ENCODE assay signal across 23 cellular contexts in the genomic region with DNA sequence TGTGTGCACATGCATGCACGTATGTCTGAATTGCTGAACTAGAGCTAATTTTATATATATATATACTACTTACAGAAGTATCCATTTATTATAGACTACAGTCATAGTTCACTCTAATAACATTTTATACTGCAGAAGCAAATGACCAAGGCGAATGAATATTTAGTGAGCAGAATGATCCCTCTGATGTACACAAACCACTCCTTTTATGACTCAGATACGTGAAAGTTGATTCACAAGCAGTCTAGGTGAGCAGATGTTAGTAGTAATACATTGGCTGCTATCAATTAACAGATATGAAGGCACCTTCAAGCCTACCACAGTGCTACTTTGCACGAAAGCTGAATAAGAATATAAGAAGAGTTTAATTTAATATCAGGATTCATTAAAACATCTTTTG. TPM values are rescaled to one million over a fixed set of nuclear protein-coding genes. Genes with fewer than 3 reads are reported as not detected.
DNase-seq lines count a peak whose midpoint lies in the region; ATAC-seq, FAIRE-seq and TF ChIP-seq lines count a peak whose summit lies in the region.
"Had no signal": no experiment of that assay in that cellular context is flagged by ENCODE, and none has a peak within 500 bp of the region (broad histone marks: within the 10 kb centered on the region; RNA-seq: fewer than 3 reads in every experiment).

No MANE protein-coding gene starts in this region.

- H3K4me3 ChIP-seq in adipocyte (ENCODE audit: low read length), result no peak overlapping the region
- peak overlapping the region in 1 of 2 donors; percentile 5 for H3K4me3 ChIP-seq in small intestine (ENCODE audit: low read depth in 1 of 2, low read length in 2 of 2)
- H3K4me3 ChIP-seq in sigmoid colon, result no peak overlapping the region
- H3K4me3 ChIP-seq: A549; BLaER1 treated with 17β-estradiol and CSF1 and Interleukin-3, amounts not matched to agents 10 nM and 100 nM; GM23338 had no signal

- H3K9ac ChIP-seq in adipocyte (ENCODE audit: low read length), result peak overlapping the region; percentile 32
- H3K9ac ChIP-seq: BLaER1 treated with 17β-estradiol and CSF1 and Interleukin-3, amounts not matched to agents 10 nM and 100 nM had no signal

- TF ChIP-seq EP300 in sigmoid colon (IDR thresholded peaks at IDR 0.05), result no peak

- DNase-seq in adipocyte (ENCODE audit: low read depth), result no peak
- no peak for DNase-seq in foreskin keratinocyte
- DNase-seq in small intestine, result peak; percentile 78
- no peak for DNase-seq in sigmoid colon
- no peak for DNase-seq in COR-L47 (lab: John Stamatoyannopoulos, UW)
- DNase-seq: 8988T; ACHN; AML-193; BE2C; Calu3; CD4-positive, alpha-beta T cell; CD8-positive, alpha-beta memory T cell; DMS53; DMS79 treated with DMSO at 0.1 percent for 48 hours; GF-D8; H9 had no signal

- H3K27ac ChIP-seq in foreskin keratinocyte (no peak overlapping the region), small intestine (ENCODE audit: low read depth in 1 of 2, low read length in 1 of 2) (no peak overlapping the region), sigmoid colon (no peak overlapping the region)
- H3K27ac ChIP-seq: A549; BLaER1 treated with 17β-estradiol and CSF1 and Interleukin-3, amounts not matched to agents 10 nM and 100 nM had no signal

- ATAC-seq in foreskin keratinocyte, result peak; percentile 18
- no peak for ATAC-seq in HG03159 (IDR thresholded peaks at IDR 0.05; ENCODE audit: unreplicated experiment)
- ATAC-seq: A549, GM23338, HCT116 had no signal

- no peaks in the 10 kb centered on the region for H3K9me3 ChIP-seq in adipocyte (ENCODE audit: control insufficient read depth, low read length)
- H3K9me3 ChIP-seq in small intestine (ENCODE audit: control insufficient read depth, low read depth), result no peaks in the 10 kb centered on the region
- no peaks in the 10 kb centered on the region for H3K9me3 ChIP-seq in sigmoid colon
- H3K9me3 ChIP-seq: A549; BE2C; BLaER1 treated with 17β-estradiol and CSF1 and Interleukin-3, amounts not matched to agents 10 nM and 100 nM had no signal

- TF ChIP-seq POLR2A in sigmoid colon (IDR thresholded peaks at IDR 0.05), result no peak

- WGBS in small intestine, 3 donors, result 17 to 68% (median 53%) methylated on average over 4 of the region's 4 CpGs
- 26 to 69% methylated on average over 4 of the region's 4 CpGs for WGBS in sigmoid colon, 2 donors

- no peak for FAIRE-seq in small intestine (lab: Jason Lieb, UNC)
- FAIRE-seq: A549, GM12891, GM18507 had no signal

- TF ChIP-seq CTCF in foreskin keratinocyte (conservative IDR thresholded peaks at IDR 0.05), result no peak
- TF ChIP-seq CTCF in sigmoid colon (IDR thresholded peaks at IDR 0.05), result no peak

- no peaks in the 10 kb centered on the region for H3K27me3 ChIP-seq in adipocyte (replicated peaks; ENCODE audit: control insufficient read depth, insufficient read depth, low read length)
- H3K27me3 ChIP-seq in foreskin keratinocyte, result no peaks in the 10 kb centered on the region
- H3K27me3 ChIP-seq in small intestine (ENCODE audit: control insufficient read depth in 2 of 2, insufficient read depth in 2 of 2, low read length in 2 of 2), result no peaks in the 10 kb centered on the region
- no peaks in the 10 kb centered on the region for H3K27me3 ChIP-seq in sigmoid colon
- H3K27me3 ChIP-seq: BE2C; BLaER1 treated with 17β-estradiol and CSF1 and Interleukin-3, amounts not matched to agents 10 nM and 100 nM had no signal

- H3K36me3 ChIP-seq in adipocyte (ENCODE audit: control insufficient read depth, insufficient read depth, low read length, severe bottlenecking) (peaks cover 99% of the 10 kb centered on the region), small intestine (ENCODE audit: control insufficient read depth in 2 of 2, insufficient read depth in 2 of 2, low read length in 2 of 2) (peaks cover 8 to 10% of the 10 kb centered on the region in 2 donors), sigmoid colon (peaks cover 6 to 97% (median 18%) of the 10 kb centered on the region in 4 donors)

- intact Hi-C loops in sigmoid colon (cut with DNase I), result no loop called here

- peaks cover 19% of the 10 kb centered on the region for H3K4me1 ChIP-seq in adipocyte (ENCODE audit: control insufficient read depth, insufficient read depth, low read length)
- H3K4me1 ChIP-seq in foreskin keratinocyte, result no peaks in the 10 kb centered on the region
- H3K4me1 ChIP-seq in small intestine (ENCODE audit: control insufficient read depth in 2 of 2, insufficient read depth in 1 of 2, low read depth in 1 of 2, low read length in 1 of 2), result peaks cover 0 to 2% of the 10 kb centered on the region in 2 donors
- no peaks in the 10 kb centered on the region for H3K4me1 ChIP-seq in sigmoid colon
- H3K4me1 ChIP-seq: A549; BE2C; BLaER1 treated with 17β-estradiol and CSF1 and Interleukin-3, amounts not matched to agents 10 nM and 100 nM had no signal

RNA-seq across cellular contexts. Expression of a gene that starts 10.4 kb away (rescaled TPM):
- total RNA-seq in foreskin keratinocyte, result 6.7 and 7.4 TPM in 2 replicates
- polyA plus RNA-seq in foreskin keratinocyte, result 1.4 and 1.7 TPM in 2 replicates
- 10 to 100 TPM in 1 of 3 donors, 1 to 10 TPM in 2; 1.1 to 24.6 (median 3.1) TPM for polyA plus RNA-seq in small intestine
- total RNA-seq in sigmoid colon, result 10 to 100 TPM in 1 of 4 donors, 1 to 10 TPM in 3; 4.8 to 61.4 (median 6.1) TPM
- 10 to 100 TPM in 1 of 3 donors, 1 to 10 TPM in 1, under 1 TPM in 1; 0.92 to 14.4 (median 3.0) TPM for polyA plus RNA-seq in sigmoid colon
